Comparison of ENCODE assay signal across 34 cellular contexts in genomic region chr1:106319611-106320010, GRCh38.
"Had no signal": no experiment of that assay in that cellular context is flagged by ENCODE, and none has a peak within 500 bp of the region (broad histone marks: within the 10 kb centered on the region; RNA-seq: fewer than 3 reads in every experiment).

No MANE protein-coding gene starts in this region.

- H3K9me3 Mint-ChIP-seq: activated CD4-positive, alpha-beta T cell treated with anti-CD3 and anti-CD28 coated beads, Interleukin-2, amount 10 ng/mL, durations not matched to agents 24 days and 14 days had no signal

- H3K4me1 Mint-ChIP-seq: activated B cell treated with CpG ODN at 0.5 μM for 24 hours; activated CD4-positive, alpha-beta T cell treated with anti-CD3 and anti-CD28 coated beads, Interleukin-2, amount 10 ng/mL, durations not matched to agents 24 days and 14 days; activated naive CD8-positive, alpha-beta T cell treated with anti-CD3 and anti-CD28 coated beads for 36 hours; activated T-helper 17 cell treated with anti-CD3 and anti-CD28 coated beads, Interleukin-2, amount 50 U/mL, for 72 hours; T-helper 17 cell had no signal

- H3K27ac Mint-ChIP-seq: activated B cell treated with CpG ODN at 0.5 μM for 24 hours; activated CD4-positive, alpha-beta memory T cell treated with anti-CD3 and anti-CD28 coated beads for 36 hours; activated CD4-positive, alpha-beta T cell treated with anti-CD3 and anti-CD28 coated beads, Interleukin-2, amount 10 ng/mL, durations not matched to agents 24 days and 14 days; activated CD8-positive, alpha-beta T cell treated with anti-CD3 and anti-CD28 coated beads for 36 hours; activated naive CD4-positive, alpha-beta T cell treated with anti-CD3 and anti-CD28 coated beads for 36 hours; activated naive CD4-positive, alpha-beta T cell treated with anti-CD3 and anti-CD28 coated beads, Interleukin-2, amount 50 U/mL, for 72 hours; activated naive CD8-positive, alpha-beta T cell treated with anti-CD3 and anti-CD28 coated beads for 36 hours; activated T-cell treated with anti-CD3 and anti-CD28 coated beads, Interleukin-2, amount 50 U/mL, for 72 hours; activated T-helper 1 cell treated with anti-CD3 and anti-CD28 coated beads, Interleukin-12 subunit alpha, Interleukin-12 subunit beta, Interleukin-2, Interleukin-4 antibody, amounts not matched to agents 30 ng/mL and 10 ng/mL and 1 ng/mL, durations not matched to agents 14 hours and 24 hours and 36 hours; activated T-helper 17 cell treated with anti-CD3 and anti-CD28 coated beads, Interleukin-2, amount 50 U/mL, for 72 hours; T-helper 17 cell had no signal

- H3K36me3 Mint-ChIP-seq: activated CD4-positive, alpha-beta memory T cell treated with anti-CD3 and anti-CD28 coated beads for 36 hours; activated naive CD8-positive, alpha-beta T cell treated with anti-CD3 and anti-CD28 coated beads for 36 hours had no signal

- H3K36me3 ChIP-seq: adrenal gland, brain microvascular endothelial cell, breast epithelium had no signal

- FAIRE-seq: astrocyte, TTC549 had no signal

- H3K9me3 ChIP-seq: adrenal gland, body of pancreas had no signal

- H3K4me3 ChIP-seq: adrenal gland, body of pancreas, breast epithelium had no signal

- H3K27me3 ChIP-seq: adrenal gland, body of pancreas, brain microvascular endothelial cell, breast epithelium had no signal

- H3K4me3 Mint-ChIP-seq: activated B cell treated with CpG ODN at 0.5 μM for 24 hours; activated CD4-positive, alpha-beta memory T cell treated with anti-CD3 and anti-CD28 coated beads for 36 hours; activated CD4-positive, alpha-beta T cell treated with anti-CD3 and anti-CD28 coated beads, Interleukin-2, amount 10 ng/mL, durations not matched to agents 24 days and 14 days; activated CD8-positive, alpha-beta T cell treated with anti-CD3 and anti-CD28 coated beads for 36 hours; activated naive CD4-positive, alpha-beta T cell treated with anti-CD3 and anti-CD28 coated beads for 36 hours; activated naive CD8-positive, alpha-beta T cell treated with anti-CD3 and anti-CD28 coated beads for 36 hours; activated T-cell treated with anti-CD3 and anti-CD28 coated beads, Interleukin-2, amount 50 U/mL, for 4 hours; activated T-cell treated with anti-CD3 and anti-CD28 coated beads, Interleukin-2, amount 50 U/mL, for 72 hours; activated T-helper 1 cell treated with anti-CD3 and anti-CD28 coated beads, Interleukin-12 subunit alpha, Interleukin-12 subunit beta, Interleukin-2, Interleukin-4 antibody, amounts not matched to agents 30 ng/mL and 10 ng/mL and 1 ng/mL, durations not matched to agents 14 hours and 24 hours and 36 hours; activated T-helper 17 cell treated with anti-CD3 and anti-CD28 coated beads, Interleukin-2, amount 50 U/mL, for 72 hours; T-helper 17 cell had no signal

- H3K27me3 Mint-ChIP-seq: activated B cell treated with CpG ODN at 0.5 μM for 24 hours; activated CD4-positive, alpha-beta memory T cell treated with anti-CD3 and anti-CD28 coated beads for 36 hours; activated CD4-positive, alpha-beta T cell treated with anti-CD3 and anti-CD28 coated beads, Interleukin-2, amount 10 ng/mL, durations not matched to agents 24 days and 14 days; activated CD8-positive, alpha-beta T cell treated with anti-CD3 and anti-CD28 coated beads for 36 hours; activated naive CD8-positive, alpha-beta T cell treated with anti-CD3 and anti-CD28 coated beads for 36 hours; activated T-helper 17 cell treated with anti-CD3 and anti-CD28 coated beads, Interleukin-2, amount 50 U/mL, for 72 hours; T-helper 17 cell had no signal

- H3K4me1 ChIP-seq: adrenal gland, body of pancreas, breast epithelium had no signal

- ATAC-seq: activated CD8-positive, alpha-beta T cell treated with anti-CD3 and anti-CD28 coated beads for 36 hours; activated naive CD4-positive, alpha-beta T cell treated with anti-CD3 and anti-CD28 coated beads, Interleukin-2, amount 50 U/mL, for 72 hours; activated T-cell treated with anti-CD3 and anti-CD28 coated beads, Interleukin-2, amount 50 U/mL, for 4 hours; activated T-cell treated with anti-CD3 and anti-CD28 coated beads, Interleukin-2, amount 50 U/mL, for 72 hours; activated T-helper 17 cell treated with anti-CD3 and anti-CD28 coated beads, Interleukin-2, amount 50 U/mL, for 72 hours; body of pancreas; T-helper 17 cell had no signal

- DNase-seq: activated B cell treated with CpG ODN at 0.5 μM for 24 hours; activated CD4-positive, alpha-beta memory T cell treated with anti-CD3 and anti-CD28 coated beads for 36 hours; activated CD4-positive, alpha-beta T cell treated with anti-CD3 and anti-CD28 coated beads for 4 hours; activated CD4-positive, alpha-beta T cell treated with anti-CD3 and anti-CD28 coated beads, Interleukin-2, amount 10 ng/mL, durations not matched to agents 24 days and 14 days; activated CD4-positive, alpha-beta T cell treated with anti-CD3 and anti-CD28 coated beads, Interleukin-2, amount 50 U/mL, for 1 hour; activated CD4-positive, alpha-beta T cell treated with anti-CD3 and anti-CD28 coated beads, Interleukin-2, amount 50 U/mL, for 4 hours; activated CD4-positive, CD25-positive, alpha-beta regulatory T cell treated with anti-CD3 and anti-CD28 coated beads, Interleukin-2, amount 50 U/mL, for 72 hours; activated CD8-positive, alpha-beta memory T cell treated with anti-CD3 and anti-CD28 coated beads, Interleukin-2, amount 50 U/mL, for 4 hours; activated CD8-positive, alpha-beta T cell treated with anti-CD3 and anti-CD28 coated beads for 36 hours; activated effector memory CD4-positive, alpha-beta T cell treated with anti-CD3 and anti-CD28 coated beads, Interleukin-2, amount 50 U/mL, for 16 hours; activated gamma-delta T cell treated with Interleukin-2 at 50 U/mL for 16 hours; activated naive CD4-positive, alpha-beta T cell; activated naive CD4-positive, alpha-beta T cell treated with anti-CD3 and anti-CD28 coated beads for 36 hours; activated naive CD4-positive, alpha-beta T cell treated with anti-CD3 and anti-CD28 coated beads, Interleukin-2, amount 50 U/mL, for 16 hours; activated naive CD8-positive, alpha-beta T cell treated with anti-CD3 and anti-CD28 coated beads for 36 hours; activated T-cell treated with anti-CD3 and anti-CD28 coated beads for 4 hours; activated T-cell treated with anti-CD3 and anti-CD28 coated beads, Interleukin-2, amount 50 U/mL, for 1 hour; activated T-cell treated with anti-CD3 and anti-CD28 coated beads, Interleukin-2, amount 50 U/mL, for 4 hours; activated T-cell treated with anti-CD3 and anti-CD28 coated beads, Interleukin-2, amount 50 U/mL, for 72 hours; adrenal gland; amniotic stem cell; aorta; body of pancreas; brain microvascular endothelial cell; central memory CD4-positive, alpha-beta T cell; T-helper 17 cell; T-helper 9 cell had no signal

- H3K27ac ChIP-seq: adrenal gland, body of pancreas, brain microvascular endothelial cell, breast epithelium, VCaP had no signal
